ENCODE assay signal across 7 cellular contexts in the genomic region with DNA sequence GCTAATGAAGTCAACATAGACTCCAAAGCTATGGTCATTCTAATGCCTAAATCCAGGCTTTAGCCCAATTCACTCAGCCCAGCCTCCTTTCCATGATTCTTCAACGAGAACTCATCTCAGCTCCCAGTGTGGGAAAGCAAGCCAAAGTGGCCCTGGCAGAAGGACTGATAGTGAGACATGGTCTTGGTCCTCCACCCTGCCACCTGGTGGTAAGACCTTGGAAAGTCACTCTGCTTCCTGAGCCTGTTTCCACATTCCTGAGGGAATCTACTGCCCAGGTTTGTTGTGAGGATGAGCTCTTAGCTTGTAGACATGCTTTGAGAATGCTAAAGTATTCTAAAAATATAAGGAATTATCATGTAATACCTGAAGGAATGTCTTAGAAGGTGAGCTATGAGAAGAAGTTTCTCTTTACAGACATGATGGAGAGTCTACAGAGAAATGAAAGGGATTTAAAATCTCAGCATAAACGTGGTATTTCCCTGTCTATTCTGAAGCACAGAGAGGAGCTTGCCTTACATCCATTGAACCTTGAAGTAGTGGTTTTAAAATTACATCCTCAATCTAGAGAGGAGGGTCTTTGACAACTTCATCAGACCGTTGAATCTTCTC.
DNase-seq lines count a peak whose midpoint lies in the region; TF ChIP-seq lines count a peak whose summit lies in the region.

No MANE protein-coding gene starts in this region.

- DNase-seq in DMS153 treated with DMSO at 0.1 percent for 48 hours (lab: John Stamatoyannopoulos, UW; ENCODE audit: unreplicated experiment) (peak; percentile 47), GM19238 (ENCODE audit: insufficient read length, low spot score) (peak; percentile 35), RPMI8226 (peak; percentile 11), ecto neural progenitor cell (ENCODE audit: low spot score) (peak; percentile 81), lung microvascular endothelial cell (ENCODE audit: low read depth in 2 of 2) (peak; percentile 59 to 61), ureter (ENCODE audit: low spot score) (peak; percentile 72)

- TF ChIP-seq EP300 in Ishikawa (IDR thresholded peaks at IDR 0.05; ENCODE audit: borderline replicate concordance), result no peak

- peak; percentile 72 for TF ChIP-seq RAD21 in Ishikawa (IDR thresholded peaks at IDR 0.05; ENCODE audit: low read depth)

TF ChIP-seq in Ishikawa, 13 proteins besides CTCF, POLR2A, EP300 and RAD21:
- TF ChIP-seq FOXM1 (IDR thresholded peaks at IDR 0.05; ENCODE audit: borderline replicate concordance, low read depth) (no peak), TEAD4 (IDR thresholded peaks at IDR 0.05) (no peak; the same call in 1 of the 2 replicates), YY1 (IDR thresholded peaks at IDR 0.05; ENCODE audit: low read depth) (no peak), EGR1 (IDR thresholded peaks at IDR 0.05) (no peak), CEBPB (IDR thresholded peaks at IDR 0.05) (no peak), NFIC (IDR thresholded peaks at IDR 0.05) (no peak), TAF1 (IDR thresholded peaks at IDR 0.05; ENCODE audit: low read depth) (no peak)
- TF ChIP-seq, protein P1, sequence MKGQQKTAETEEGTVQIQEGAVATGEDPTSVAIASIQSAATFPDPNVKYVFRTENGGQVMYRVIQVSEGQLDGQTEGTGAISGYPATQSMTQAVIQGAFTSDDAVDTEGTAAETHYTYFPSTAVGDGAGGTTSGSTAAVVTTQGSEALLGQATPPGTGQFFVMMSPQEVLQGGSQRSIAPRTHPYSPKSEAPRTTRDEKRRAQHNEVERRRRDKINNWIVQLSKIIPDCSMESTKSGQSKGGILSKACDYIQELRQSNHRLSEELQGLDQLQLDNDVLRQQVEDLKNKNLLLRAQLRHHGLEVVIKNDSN (IDR thresholded peaks at IDR 0.05), result no peak
- TF ChIP-seq, protein P2, sequence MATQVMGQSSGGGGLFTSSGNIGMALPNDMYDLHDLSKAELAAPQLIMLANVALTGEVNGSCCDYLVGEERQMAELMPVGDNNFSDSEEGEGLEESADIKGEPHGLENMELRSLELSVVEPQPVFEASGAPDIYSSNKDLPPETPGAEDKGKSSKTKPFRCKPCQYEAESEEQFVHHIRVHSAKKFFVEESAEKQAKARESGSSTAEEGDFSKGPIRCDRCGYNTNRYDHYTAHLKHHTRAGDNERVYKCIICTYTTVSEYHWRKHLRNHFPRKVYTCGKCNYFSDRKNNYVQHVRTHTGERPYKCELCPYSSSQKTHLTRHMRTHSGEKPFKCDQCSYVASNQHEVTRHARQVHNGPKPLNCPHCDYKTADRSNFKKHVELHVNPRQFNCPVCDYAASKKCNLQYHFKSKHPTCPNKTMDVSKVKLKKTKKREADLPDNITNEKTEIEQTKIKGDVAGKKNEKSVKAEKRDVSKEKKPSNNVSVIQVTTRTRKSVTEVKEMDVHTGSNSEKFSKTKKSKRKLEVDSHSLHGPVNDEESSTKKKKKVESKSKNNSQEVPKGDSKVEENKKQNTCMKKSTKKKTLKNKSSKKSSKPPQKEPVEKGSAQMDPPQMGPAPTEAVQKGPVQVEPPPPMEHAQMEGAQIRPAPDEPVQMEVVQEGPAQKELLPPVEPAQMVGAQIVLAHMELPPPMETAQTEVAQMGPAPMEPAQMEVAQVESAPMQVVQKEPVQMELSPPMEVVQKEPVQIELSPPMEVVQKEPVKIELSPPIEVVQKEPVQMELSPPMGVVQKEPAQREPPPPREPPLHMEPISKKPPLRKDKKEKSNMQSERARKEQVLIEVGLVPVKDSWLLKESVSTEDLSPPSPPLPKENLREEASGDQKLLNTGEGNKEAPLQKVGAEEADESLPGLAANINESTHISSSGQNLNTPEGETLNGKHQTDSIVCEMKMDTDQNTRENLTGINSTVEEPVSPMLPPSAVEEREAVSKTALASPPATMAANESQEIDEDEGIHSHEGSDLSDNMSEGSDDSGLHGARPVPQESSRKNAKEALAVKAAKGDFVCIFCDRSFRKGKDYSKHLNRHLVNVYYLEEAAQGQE (IDR thresholded peaks at IDR 0.05; ENCODE audit: low read depth), result no peak
- TF ChIP-seq, protein P3, sequence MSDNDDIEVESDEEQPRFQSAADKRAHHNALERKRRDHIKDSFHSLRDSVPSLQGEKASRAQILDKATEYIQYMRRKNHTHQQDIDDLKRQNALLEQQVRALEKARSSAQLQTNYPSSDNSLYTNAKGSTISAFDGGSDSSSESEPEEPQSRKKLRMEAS (IDR thresholded peaks at IDR 0.05), result no peak

Comparison
In these comparisons a context has a peak if more than half of its experiments do, and no peak if none do; other contexts are left out.
1. Peak in every context shown above with its lines: DNase-seq.
2. DNase-seq: peak in every context shown above with its lines; median percentile 81 in ecto neural progenitor cell; 72 in ureter; 60 in lung microvascular endothelial cell; 47 in DMS153 treated with DMSO at 0.1 percent for 48 hours; 35 in GM19238; 11 in RPMI8226.